Comparison of ENCODE assay signal across 37 cellular contexts in genomic region chr1:7146710-7147109, GRCh38.
"Had no signal": no experiment of that assay in that cellular context is flagged by ENCODE, and none has a peak within 500 bp of the region (broad histone marks: within the 10 kb centered on the region; RNA-seq: fewer than 3 reads in every experiment).

No MANE protein-coding gene starts in this region.

- H3K27ac Mint-ChIP-seq: activated B cell treated with CpG ODN at 0.5 μM for 24 hours; activated CD8-positive, alpha-beta memory T cell treated with anti-CD3 and anti-CD28 coated beads, Interleukin-2, amount 10 ng/mL, durations not matched to agents 7 days and 5 days; activated CD8-positive, alpha-beta T cell treated with anti-CD3 and anti-CD28 coated beads for 36 hours; activated naive CD4-positive, alpha-beta T cell treated with anti-CD3 and anti-CD28 coated beads for 36 hours; activated naive CD4-positive, alpha-beta T cell treated with anti-CD3 and anti-CD28 coated beads, Interleukin-2, amount 50 U/mL, for 24 hours; activated naive CD8-positive, alpha-beta T cell treated with anti-CD3 and anti-CD28 coated beads for 36 hours; activated naive CD8-positive, alpha-beta T cell treated with anti-CD3 and anti-CD28 coated beads, Interleukin-2, amount 50 U/mL, for 24 hours; activated T-helper 1 cell treated with anti-CD3 and anti-CD28 coated beads, Interleukin-12 subunit alpha, Interleukin-12 subunit beta, Interleukin-2, Interleukin-4 antibody, amounts not matched to agents 30 ng/mL and 10 ng/mL and 1 ng/mL, durations not matched to agents 14 hours and 24 hours and 36 hours; activated T-helper 2 cell treated with anti-CD3 and anti-CD28 coated beads, Interferon-gamma antibody, Interleukin-2, Interleukin-4, amounts not matched to agents 10 μg/mL and 5 μg/mL and 100 μg/mL, durations not matched to agents 14 hours and 24 hours and 36 hours; T-helper 17 cell; T-helper 2 cell treated with Interferon-gamma antibody and Interleukin-4, amounts not matched to agents 5 μg/mL and 100 μg/mL, for 36 hours had no signal

- H3K4me1 ChIP-seq: adrenal gland, colonic mucosa had no signal

- H3K27ac ChIP-seq: adrenal gland, body of pancreas, cardiac muscle cell, colonic mucosa, epithelial cell of prostate, esophagus squamous epithelium, gastroesophageal sphincter, WERI-Rb-1 had no signal

- H3K4me3 Mint-ChIP-seq: activated B cell treated with CpG ODN at 0.5 μM for 24 hours; activated CD8-positive, alpha-beta memory T cell treated with anti-CD3 and anti-CD28 coated beads, Interleukin-2, amount 10 ng/mL, durations not matched to agents 7 days and 5 days; activated CD8-positive, alpha-beta T cell treated with anti-CD3 and anti-CD28 coated beads for 36 hours; activated naive CD4-positive, alpha-beta T cell treated with anti-CD3 and anti-CD28 coated beads for 36 hours; activated naive CD4-positive, alpha-beta T cell treated with anti-CD3 and anti-CD28 coated beads, Interleukin-2, amount 50 U/mL, for 24 hours; activated naive CD8-positive, alpha-beta T cell treated with anti-CD3 and anti-CD28 coated beads for 36 hours; activated naive CD8-positive, alpha-beta T cell treated with anti-CD3 and anti-CD28 coated beads, Interleukin-2, amount 50 U/mL, for 24 hours; activated T-helper 1 cell treated with anti-CD3 and anti-CD28 coated beads, Interleukin-12 subunit alpha, Interleukin-12 subunit beta, Interleukin-2, Interleukin-4 antibody, amounts not matched to agents 30 ng/mL and 10 ng/mL and 1 ng/mL, durations not matched to agents 14 hours and 24 hours and 36 hours; T-helper 17 cell; T-helper 2 cell treated with Interferon-gamma antibody and Interleukin-4, amounts not matched to agents 5 μg/mL and 100 μg/mL, for 36 hours had no signal

- H3K36me3 Mint-ChIP-seq: activated CD8-positive, alpha-beta memory T cell treated with anti-CD3 and anti-CD28 coated beads, Interleukin-2, amount 10 ng/mL, durations not matched to agents 7 days and 5 days; activated naive CD4-positive, alpha-beta T cell treated with anti-CD3 and anti-CD28 coated beads, Interleukin-2, amount 50 U/mL, for 24 hours; activated naive CD8-positive, alpha-beta T cell treated with anti-CD3 and anti-CD28 coated beads for 36 hours had no signal

- ATAC-seq: activated CD4-positive, CD25-positive, alpha-beta regulatory T cell treated with anti-CD3 and anti-CD28 coated beads, Interleukin-2, amount 50 U/mL, for 24 hours; activated CD8-positive, alpha-beta memory T cell treated with anti-CD3 and anti-CD28 coated beads, Interleukin-2, amount 10 ng/mL, durations not matched to agents 7 days and 5 days; activated CD8-positive, alpha-beta T cell treated with anti-CD3 and anti-CD28 coated beads for 36 hours; activated naive CD8-positive, alpha-beta T cell treated with anti-CD3 and anti-CD28 coated beads, Interleukin-2, amount 50 U/mL, for 24 hours; body of pancreas; gastroesophageal sphincter; T-helper 17 cell had no signal

- FAIRE-seq: endometrium, endothelial cell of umbilical vein had no signal

- H3K27me3 Mint-ChIP-seq: activated B cell treated with CpG ODN at 0.5 μM for 24 hours; activated CD8-positive, alpha-beta memory T cell treated with anti-CD3 and anti-CD28 coated beads, Interleukin-2, amount 10 ng/mL, durations not matched to agents 7 days and 5 days; activated naive CD4-positive, alpha-beta T cell treated with anti-CD3 and anti-CD28 coated beads, Interleukin-2, amount 50 U/mL, for 24 hours; activated naive CD8-positive, alpha-beta T cell treated with anti-CD3 and anti-CD28 coated beads for 36 hours; activated naive CD8-positive, alpha-beta T cell treated with anti-CD3 and anti-CD28 coated beads, Interleukin-2, amount 50 U/mL, for 24 hours had no signal

- DNase-seq: activated B cell treated with CpG ODN at 0.5 μM for 24 hours; activated CD4-positive, alpha-beta T cell treated with anti-CD3 and anti-CD28 coated beads for 48 hours; activated CD4-positive, alpha-beta T cell treated with anti-CD3 and anti-CD28 coated beads, Interleukin-2, amount 50 U/mL, for 1 hour; activated CD4-positive, alpha-beta T cell treated with anti-CD3 and anti-CD28 coated beads, Interleukin-2, amount 50 U/mL, for 48 hours; activated CD8-positive, alpha-beta memory T cell treated with anti-CD3 and anti-CD28 coated beads, Interleukin-2, amount 10 ng/mL, durations not matched to agents 7 days and 5 days; activated CD8-positive, alpha-beta memory T cell treated with anti-CD3 and anti-CD28 coated beads, Interleukin-2, amount 50 U/mL, for 4 hours; activated CD8-positive, alpha-beta T cell treated with anti-CD3 and anti-CD28 coated beads for 36 hours; activated effector memory CD4-positive, alpha-beta T cell treated with anti-CD3 and anti-CD28 coated beads, Interleukin-2, amount 50 U/mL, for 16 hours; activated naive CD4-positive, alpha-beta T cell treated with anti-CD3 and anti-CD28 coated beads for 36 hours; activated naive CD8-positive, alpha-beta T cell treated with anti-CD3 and anti-CD28 coated beads for 36 hours; activated naive CD8-positive, alpha-beta T cell treated with anti-CD3 and anti-CD28 coated beads, Interleukin-2, amount 50 U/mL, for 24 hours; activated T-cell treated with anti-CD3 and anti-CD28 coated beads, Interleukin-2, amount 50 U/mL, for 1 hour; activated T-cell treated with anti-CD3 and anti-CD28 coated beads, Interleukin-2, amount 50 U/mL, for 48 hours; adrenal gland; amygdala; aorta; body of pancreas; central memory CD4-positive, alpha-beta T cell; cerebellar nuclear complex; colonic mucosa; effector CD8-positive, alpha-beta T cell; esophagus squamous epithelium; foreskin melanocyte; T-helper 1 cell; T-helper 17 cell; T1000; WERI-Rb-1 had no signal

- H3K9me3 ChIP-seq: adrenal gland, body of pancreas, colonic mucosa, esophagus squamous epithelium, gastroesophageal sphincter had no signal

- H3K36me3 ChIP-seq: adrenal gland, cardiac muscle cell, colonic mucosa, esophagus squamous epithelium, gastroesophageal sphincter, WERI-Rb-1 had no signal

- H3K27me3 ChIP-seq: adrenal gland, body of pancreas, cardiac muscle cell, colonic mucosa had no signal

- H3K4me1 Mint-ChIP-seq: activated B cell treated with CpG ODN at 0.5 μM for 24 hours; activated CD8-positive, alpha-beta memory T cell treated with anti-CD3 and anti-CD28 coated beads, Interleukin-2, amount 10 ng/mL, durations not matched to agents 7 days and 5 days; activated naive CD4-positive, alpha-beta T cell treated with anti-CD3 and anti-CD28 coated beads, Interleukin-2, amount 50 U/mL, for 24 hours; activated naive CD8-positive, alpha-beta T cell treated with anti-CD3 and anti-CD28 coated beads for 36 hours; activated naive CD8-positive, alpha-beta T cell treated with anti-CD3 and anti-CD28 coated beads, Interleukin-2, amount 50 U/mL, for 24 hours; T-helper 17 cell had no signal

- H3K9me3 Mint-ChIP-seq: activated B cell treated with CpG ODN at 0.5 μM for 24 hours; activated CD8-positive, alpha-beta T cell treated with anti-CD3 and anti-CD28 coated beads for 36 hours; activated naive CD4-positive, alpha-beta T cell treated with anti-CD3 and anti-CD28 coated beads for 36 hours; activated naive CD4-positive, alpha-beta T cell treated with anti-CD3 and anti-CD28 coated beads, Interleukin-2, amount 50 U/mL, for 24 hours; activated naive CD8-positive, alpha-beta T cell treated with anti-CD3 and anti-CD28 coated beads for 36 hours; activated naive CD8-positive, alpha-beta T cell treated with anti-CD3 and anti-CD28 coated beads, Interleukin-2, amount 50 U/mL, for 24 hours; activated T-helper 1 cell treated with anti-CD3 and anti-CD28 coated beads, Interleukin-12 subunit alpha, Interleukin-12 subunit beta, Interleukin-2, Interleukin-4 antibody, amounts not matched to agents 30 ng/mL and 10 ng/mL and 1 ng/mL, durations not matched to agents 14 hours and 24 hours and 36 hours; activated T-helper 2 cell treated with anti-CD3 and anti-CD28 coated beads, Interferon-gamma antibody, Interleukin-2, Interleukin-4, amounts not matched to agents 10 μg/mL and 5 μg/mL and 100 μg/mL, durations not matched to agents 14 hours and 24 hours and 36 hours; T-helper 2 cell treated with Interferon-gamma antibody and Interleukin-4, amounts not matched to agents 5 μg/mL and 100 μg/mL, for 36 hours had no signal

- H3K4me3 ChIP-seq: adrenal gland, body of pancreas, cardiac muscle cell, colonic mucosa, esophagus squamous epithelium, gastroesophageal sphincter had no signal
